In genomic region chr4:40160258-40160657, GRCh38 we compare ENCODE assay signal across 26 cellular contexts.
"Had no signal": no experiment of that assay in that cellular context is flagged by ENCODE, and none has a peak within 500 bp of the region (broad histone marks: within the 10 kb centered on the region; RNA-seq: fewer than 3 reads in every experiment).

No MANE protein-coding gene starts in this region.

- H3K9me3 ChIP-seq: MG63 had no signal

- H3K27me3 Mint-ChIP-seq: activated CD4-positive, alpha-beta T cell treated with anti-CD3 and anti-CD28 coated beads, Interleukin-2, amount 10 ng/mL, durations not matched to agents 24 days and 14 days; activated CD8-positive, alpha-beta T cell treated with anti-CD3 and anti-CD28 coated beads for 36 hours; activated naive CD8-positive, alpha-beta T cell treated with anti-CD3 and anti-CD28 coated beads for 36 hours; activated T-cell treated with anti-CD3 and anti-CD28 coated beads, Interleukin-2, amount 50 U/mL, for 24 hours had no signal

- H3K27ac Mint-ChIP-seq: activated CD4-positive, alpha-beta T cell treated with anti-CD3 and anti-CD28 coated beads, Interleukin-2, amount 10 ng/mL, durations not matched to agents 24 days and 14 days; activated CD8-positive, alpha-beta T cell treated with anti-CD3 and anti-CD28 coated beads for 36 hours; activated naive CD8-positive, alpha-beta T cell treated with anti-CD3 and anti-CD28 coated beads for 36 hours; activated T-cell treated with anti-CD3 and anti-CD28 coated beads, Interleukin-2, amount 50 U/mL, for 24 hours had no signal

- H3K27me3 ChIP-seq: brain microvascular endothelial cell, MG63 had no signal

- H3K36me3 ChIP-seq: brain microvascular endothelial cell, MG63 had no signal

- ATAC-seq: activated CD8-positive, alpha-beta T cell treated with anti-CD3 and anti-CD28 coated beads for 36 hours had no signal

- H3K9me3 Mint-ChIP-seq: activated CD4-positive, alpha-beta T cell treated with anti-CD3 and anti-CD28 coated beads, Interleukin-2, amount 10 ng/mL, durations not matched to agents 24 days and 14 days; activated naive CD8-positive, alpha-beta T cell treated with anti-CD3 and anti-CD28 coated beads for 36 hours; activated T-cell treated with anti-CD3 and anti-CD28 coated beads, Interleukin-2, amount 50 U/mL, for 24 hours had no signal

- H3K4me3 Mint-ChIP-seq: activated CD4-positive, alpha-beta T cell treated with anti-CD3 and anti-CD28 coated beads, Interleukin-2, amount 10 ng/mL, durations not matched to agents 24 days and 14 days; activated CD8-positive, alpha-beta T cell treated with anti-CD3 and anti-CD28 coated beads for 36 hours; activated naive CD8-positive, alpha-beta T cell treated with anti-CD3 and anti-CD28 coated beads for 36 hours; activated T-cell treated with anti-CD3 and anti-CD28 coated beads, Interleukin-2, amount 50 U/mL, for 24 hours had no signal

- DNase-seq: activated CD4-positive, alpha-beta T cell treated with anti-CD3 and anti-CD28 coated beads, Interleukin-2, amount 10 ng/mL, durations not matched to agents 24 days and 14 days; activated CD4-positive, alpha-beta T cell treated with anti-CD3 and anti-CD28 coated beads, Interleukin-2, amount 50 U/mL, for 4 hours; activated CD8-positive, alpha-beta T cell treated with anti-CD3 and anti-CD28 coated beads for 36 hours; activated gamma-delta T cell treated with Interleukin-2 at 50 U/mL for 16 hours; activated naive CD4-positive, alpha-beta T cell treated with anti-CD3 and anti-CD28 coated beads, Interleukin-2, amount 50 U/mL, for 16 hours; activated naive CD8-positive, alpha-beta T cell treated with anti-CD3 and anti-CD28 coated beads for 36 hours; activated T-cell treated with anti-CD3 and anti-CD28 coated beads, Interleukin-2, amount 50 U/mL, for 24 hours; amniotic stem cell; aorta; brain microvascular endothelial cell; central memory CD4-positive, alpha-beta T cell; Kasumi-1; MG63; NCI-H1048; NCI-H1105 treated with DMSO at 0.1 percent for 48 hours; NCI-H1436; NCI-H1694; NCI-H1930; NCI-H2081 treated with DMSO at 0.1 percent for 48 hours; NCI-H226; NCI-H524 treated with DMSO at 0.1 percent for 48 hours; NK-92 treated with Interleukin-12 subunit alpha and Interleukin-12 subunit beta, amount 100 ng/mL, for 24 hours; OCI-M1; Right ventricle myocardium superior had no signal

- FAIRE-seq: colon, TTC549 had no signal

- H3K4me1 Mint-ChIP-seq: activated CD4-positive, alpha-beta T cell treated with anti-CD3 and anti-CD28 coated beads, Interleukin-2, amount 10 ng/mL, durations not matched to agents 24 days and 14 days had no signal

- H3K4me3 ChIP-seq: MG63 had no signal

- H3K27ac ChIP-seq: brain microvascular endothelial cell had no signal
